3 cellular contexts compared by ENCODE assay signal in the genomic region with DNA sequence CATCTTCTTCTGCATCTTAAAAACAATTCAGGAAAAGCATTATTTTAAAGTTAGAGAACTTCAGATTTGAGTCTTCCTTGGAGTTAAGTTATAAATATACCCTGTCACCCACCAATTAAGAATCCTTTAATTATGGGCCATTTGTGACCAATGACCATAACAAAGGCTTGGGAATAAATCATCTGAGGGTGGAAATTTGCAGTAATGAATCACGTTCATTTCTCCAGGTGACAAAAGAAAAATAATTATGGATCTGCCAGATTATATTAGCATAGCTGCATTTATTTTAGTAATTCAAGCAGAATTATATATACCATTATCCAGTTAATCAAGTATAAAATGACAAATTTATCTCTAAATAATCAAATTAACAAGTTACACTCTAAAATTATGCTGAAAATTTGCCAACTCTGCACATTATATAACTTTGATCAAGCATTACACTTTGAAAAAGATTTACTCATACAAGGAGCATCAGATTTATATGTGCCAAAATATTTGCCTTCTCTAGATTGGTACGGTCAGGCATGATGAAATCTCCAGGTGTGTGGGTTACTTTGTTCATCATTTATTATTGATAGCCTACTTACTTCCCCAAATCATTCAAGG.
A peak's percentile ranks its signal among the peaks of the same experiment; 100 is the strongest.
TF ChIP-seq lines count a peak whose summit lies in the region.

A gene with protein sequence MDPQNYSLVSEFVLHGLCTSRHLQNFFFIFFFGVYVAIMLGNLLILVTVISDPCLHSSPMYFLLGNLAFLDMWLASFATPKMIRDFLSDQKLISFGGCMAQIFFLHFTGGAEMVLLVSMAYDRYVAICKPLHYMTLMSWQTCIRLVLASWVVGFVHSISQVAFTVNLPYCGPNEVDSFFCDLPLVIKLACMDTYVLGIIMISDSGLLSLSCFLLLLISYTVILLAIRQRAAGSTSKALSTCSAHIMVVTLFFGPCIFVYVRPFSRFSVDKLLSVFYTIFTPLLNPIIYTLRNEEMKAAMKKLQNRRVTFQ (minus strand): TSS at position 51 of the 609 bp plus-strand sequence. CDS start 4,114 bp downstream, outside the sequence.

TF ChIP-seq in HepG2, 621 proteins besides CTCF, POLR2A, EP300 and RAD21:
- TF ChIP-seq MAFK (conservative IDR thresholded peaks at IDR 0.05 in 1 of 2, IDR thresholded peaks at IDR 0.05 in 1 of 2; ENCODE audit: low read length in 2 of 2) (peak; percentile 70 to 85), ZNF615 (CRISPR knock-in tag; IDR thresholded peaks at IDR 0.05; ENCODE audit: borderline replicate concordance) (no peak), MAFF (IDR thresholded peaks at IDR 0.05; ENCODE audit: low read depth, low read length) (peak; percentile 73; the same call in 1 of the 2 replicates)

TF ChIP-seq in IMR-90, 13 proteins besides CTCF, POLR2A, EP300 and RAD21:
- TF ChIP-seq RCOR1 (IDR thresholded peaks at IDR 0.05; ENCODE audit: insufficient replicate concordance, low read length) (no peak), MAFK (IDR thresholded peaks at IDR 0.05; ENCODE audit: low read depth, low read length) (peak; percentile 56)
TF ChIP-seq in IMR-90: peak in this region for 1.

TF ChIP-seq in K562, 482 proteins besides CTCF, POLR2A, EP300 and RAD21:
- TF ChIP-seq SUPT5H (IDR thresholded peaks at IDR 0.05) (no peak), SMC3 (conservative IDR thresholded peaks at IDR 0.05; ENCODE audit: insufficient read depth, low read depth, low read length) (no peak), ZNF316 (IDR thresholded peaks at IDR 0.05) (peak; percentile 47; the same call in 1 of the 2 replicates), ZNF584 (CRISPR knock-in tag; IDR thresholded peaks at IDR 0.05; ENCODE audit: low read depth) (no peak), PHB2 (IDR thresholded peaks at IDR 0.05; ENCODE audit: low read depth) (no peak), ZBTB34 (CRISPR knock-in tag; IDR thresholded peaks at IDR 0.05) (no peak)
- TF ChIP-seq, protein P1, sequence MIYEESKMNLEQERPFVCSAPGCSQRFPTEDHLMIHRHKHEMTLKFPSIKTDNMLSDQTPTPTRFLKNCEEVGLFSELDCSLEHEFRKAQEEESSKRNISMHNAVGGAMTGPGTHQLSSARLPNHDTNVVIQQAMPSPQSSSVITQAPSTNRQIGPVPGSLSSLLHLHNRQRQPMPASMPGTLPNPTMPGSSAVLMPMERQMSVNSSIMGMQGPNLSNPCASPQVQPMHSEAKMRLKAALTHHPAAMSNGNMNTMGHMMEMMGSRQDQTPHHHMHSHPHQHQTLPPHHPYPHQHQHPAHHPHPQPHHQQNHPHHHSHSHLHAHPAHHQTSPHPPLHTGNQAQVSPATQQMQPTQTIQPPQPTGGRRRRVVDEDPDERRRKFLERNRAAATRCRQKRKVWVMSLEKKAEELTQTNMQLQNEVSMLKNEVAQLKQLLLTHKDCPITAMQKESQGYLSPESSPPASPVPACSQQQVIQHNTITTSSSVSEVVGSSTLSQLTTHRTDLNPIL (CRISPR knock-in tag; IDR thresholded peaks at IDR 0.05), result no peak
